Comparison of ENCODE assay signal across 23 cellular contexts in genomic region chr2:241066171-241066892, GRCh38.
"Had no signal": no experiment of that assay in that cellular context is flagged by ENCODE, and none has a peak within 500 bp of the region (broad histone marks: within the 10 kb centered on the region; RNA-seq: fewer than 3 reads in every experiment).

No MANE protein-coding gene starts in this region.

- H3K27ac Mint-ChIP-seq: activated CD4-positive, alpha-beta memory T cell treated with anti-CD3 and anti-CD28 coated beads for 36 hours; activated naive CD4-positive, alpha-beta T cell treated with anti-CD3 and anti-CD28 coated beads, Interleukin-2, amount 10 ng/mL, durations not matched to agents 7 days and 5 days; activated naive CD8-positive, alpha-beta T cell treated with anti-CD3 and anti-CD28 coated beads, Interleukin-2, amount 50 U/mL, for 24 hours; activated T-cell treated with anti-CD3 and anti-CD28 coated beads, Interleukin-2, amount 50 U/mL, for 24 hours; T-helper 2 cell treated with Interferon-gamma antibody and Interleukin-4, amounts not matched to agents 5 μg/mL and 100 μg/mL, for 36 hours; WTC11 had no signal

- H3K4me3 Mint-ChIP-seq: activated CD4-positive, alpha-beta memory T cell treated with anti-CD3 and anti-CD28 coated beads for 36 hours; activated naive CD4-positive, alpha-beta T cell treated with anti-CD3 and anti-CD28 coated beads, Interleukin-2, amount 10 ng/mL, durations not matched to agents 7 days and 5 days; activated naive CD8-positive, alpha-beta T cell treated with anti-CD3 and anti-CD28 coated beads, Interleukin-2, amount 50 U/mL, for 24 hours; activated T-cell treated with anti-CD3 and anti-CD28 coated beads, Interleukin-2, amount 50 U/mL, for 24 hours; central memory CD8-positive, alpha-beta T cell; T-helper 2 cell treated with Interferon-gamma antibody and Interleukin-4, amounts not matched to agents 5 μg/mL and 100 μg/mL, for 36 hours; WTC11 had no signal

- DNase-seq: activated CD4-positive, alpha-beta memory T cell treated with anti-CD3 and anti-CD28 coated beads for 36 hours; activated CD4-positive, alpha-beta T cell treated with anti-CD3 and anti-CD28 coated beads for 4 hours; activated naive CD4-positive, alpha-beta T cell treated with anti-CD3 and anti-CD28 coated beads, Interleukin-2, amount 10 ng/mL, durations not matched to agents 7 days and 5 days; activated naive CD8-positive, alpha-beta T cell treated with anti-CD3 and anti-CD28 coated beads, Interleukin-2, amount 50 U/mL, for 24 hours; activated T-cell treated with anti-CD3 and anti-CD28 coated beads, Interleukin-2, amount 50 U/mL, for 24 hours; aorta; brain microvascular endothelial cell; foreskin melanocyte; glutamatergic neuron; hypothalamus; kidney glomerular epithelial cell; left ventricle myocardium inferior; mucosa of descending colon; naive B cell; stimulated activated CD4-positive, alpha-beta T cell treated with anti-CD3 and anti-CD28 coated beads, Interleukin-2, amount 100 ng/mL, for 24 hours; stimulated activated naive CD4-positive, alpha-beta T cell treated with Interleukin-2 at 50 U/mL for 16 hours; uterus had no signal

- H3K27me3 Mint-ChIP-seq: activated CD4-positive, alpha-beta memory T cell treated with anti-CD3 and anti-CD28 coated beads for 36 hours; activated naive CD8-positive, alpha-beta T cell treated with anti-CD3 and anti-CD28 coated beads, Interleukin-2, amount 50 U/mL, for 24 hours; activated T-cell treated with anti-CD3 and anti-CD28 coated beads, Interleukin-2, amount 50 U/mL, for 24 hours; central memory CD8-positive, alpha-beta T cell had no signal

- H3K9me3 Mint-ChIP-seq: activated CD4-positive, alpha-beta memory T cell treated with anti-CD3 and anti-CD28 coated beads for 36 hours; activated naive CD4-positive, alpha-beta T cell treated with anti-CD3 and anti-CD28 coated beads, Interleukin-2, amount 10 ng/mL, durations not matched to agents 7 days and 5 days; activated naive CD8-positive, alpha-beta T cell treated with anti-CD3 and anti-CD28 coated beads, Interleukin-2, amount 50 U/mL, for 24 hours; activated T-cell treated with anti-CD3 and anti-CD28 coated beads, Interleukin-2, amount 50 U/mL, for 24 hours; central memory CD8-positive, alpha-beta T cell; naive B cell; T-helper 2 cell treated with Interferon-gamma antibody and Interleukin-4, amounts not matched to agents 5 μg/mL and 100 μg/mL, for 36 hours; WTC11 had no signal

- H3K36me3 ChIP-seq: brain microvascular endothelial cell, neutrophil, uterus had no signal

- H3K4me3 ChIP-seq: coronary artery, left ventricle myocardium inferior, mucosa of descending colon, tibial nerve, uterus had no signal

- H3K4me1 Mint-ChIP-seq: activated naive CD8-positive, alpha-beta T cell treated with anti-CD3 and anti-CD28 coated beads, Interleukin-2, amount 50 U/mL, for 24 hours; WTC11 had no signal

- H3K27me3 ChIP-seq: tibial nerve, uterus had no signal

- ATAC-seq: activated naive CD8-positive, alpha-beta T cell treated with anti-CD3 and anti-CD28 coated beads, Interleukin-2, amount 50 U/mL, for 24 hours; mucosa of descending colon had no signal

- H3K4me1 ChIP-seq: uterus had no signal

- H3K9me3 ChIP-seq: left ventricle myocardium inferior, mucosa of descending colon, neutrophil, tibial nerve, uterus had no signal

- H3K36me3 Mint-ChIP-seq: activated CD4-positive, alpha-beta memory T cell treated with anti-CD3 and anti-CD28 coated beads for 36 hours; activated naive CD4-positive, alpha-beta T cell treated with anti-CD3 and anti-CD28 coated beads, Interleukin-2, amount 10 ng/mL, durations not matched to agents 7 days and 5 days; naive B cell; WTC11 had no signal

- H3K27ac ChIP-seq: brain microvascular endothelial cell, coronary artery, left ventricle myocardium inferior, neutrophil, tibial nerve, uterus had no signal
